Comparison of ENCODE assay signal across 20 cellular contexts in the genomic region with DNA sequence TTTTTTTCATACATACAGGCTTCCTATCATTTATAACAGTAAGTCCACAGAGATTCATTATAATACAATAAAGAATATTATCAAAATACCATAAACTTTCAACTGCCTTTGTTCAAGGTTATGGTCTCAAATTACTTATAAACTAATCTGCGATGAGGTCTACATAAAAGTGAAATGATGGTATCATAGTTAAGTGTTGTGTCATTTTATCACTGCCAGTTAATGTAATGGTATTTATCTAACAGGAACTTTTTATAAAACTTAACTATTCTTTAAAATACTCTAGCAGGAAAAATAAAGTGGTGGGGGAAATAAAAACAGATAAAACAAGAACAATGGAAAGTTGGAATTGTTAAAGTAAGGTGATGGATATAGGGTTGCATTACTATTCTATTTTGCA.
DNase-seq lines count a peak whose midpoint lies in the region; ATAC-seq and TF ChIP-seq lines count a peak whose summit lies in the region.
"Had no signal": no experiment of that assay in that cellular context is flagged by ENCODE, and none has a peak within 500 bp of the region (broad histone marks: within the 10 kb centered on the region; RNA-seq: fewer than 3 reads in every experiment).

No MANE protein-coding gene starts in this region.

- TF ChIP-seq CTCF in Calu3 (IDR thresholded peaks at IDR 0.05; ENCODE audit: unreplicated experiment) (no peak), HEK293 (tag by site-specific recombination; IDR thresholded peaks at IDR 0.05) (no peak), heart left ventricle (IDR thresholded peaks at IDR 0.05) (no peak)

- no peak for TF ChIP-seq POLR2A in heart left ventricle (IDR thresholded peaks at IDR 0.05)

- H3K4me1 ChIP-seq in HEK293 (ENCODE audit: control insufficient read depth, insufficient read depth, low read length) (no peaks in the 10 kb centered on the region), heart left ventricle (no peaks in the 10 kb centered on the region)
- H3K4me1 ChIP-seq: BE2C; BLaER1 treated with 17β-estradiol and CSF1 and Interleukin-3, amounts not matched to agents 10 nM and 100 nM; HAP-1 had no signal

- H3K27me3 Mint-ChIP-seq in Calu3 (ENCODE audit: unreplicated experiment), result no peaks in the 10 kb centered on the region
- H3K27me3 Mint-ChIP-seq in natural killer cell treated with Interleukin-12 subunit alpha and Interleukin-12 subunit beta and Interleukin-15 and Interleukin-18, amount 100 ng/mL, for 72 hours, result peaks cover 6 to 29% of the 10 kb centered on the region in 2 donors
- H3K27me3 Mint-ChIP-seq: CD4-positive, alpha-beta T cell had no signal

- H3K36me3 Mint-ChIP-seq in Calu3 (ENCODE audit: insufficient read depth, unreplicated experiment), result no peaks in the 10 kb centered on the region
- no peaks in the 10 kb centered on the region for H3K36me3 Mint-ChIP-seq in natural killer cell treated with Interleukin-12 subunit alpha and Interleukin-12 subunit beta and Interleukin-15 and Interleukin-18, amount 100 ng/mL, for 72 hours
- H3K36me3 Mint-ChIP-seq: CD14-positive monocyte; CD8-positive, alpha-beta memory T cell had no signal

- BruUV-seq in Calu3 (replicated peaks; lab: Mats Ljungman, UMichigan), result TSS peak; percentile 10

- H3K9me3 Mint-ChIP-seq in Calu3 (ENCODE audit: low read depth, unreplicated experiment), result no peaks in the 10 kb centered on the region
- H3K9me3 Mint-ChIP-seq in natural killer cell treated with Interleukin-12 subunit alpha and Interleukin-12 subunit beta and Interleukin-15 and Interleukin-18, amount 100 ng/mL, for 72 hours, result no peaks in the 10 kb centered on the region
- H3K9me3 Mint-ChIP-seq: CD14-positive monocyte; CD4-positive, alpha-beta T cell; CD8-positive, alpha-beta memory T cell had no signal

- H3K9me3 ChIP-seq in HEK293 (ENCODE audit: control insufficient read depth, insufficient read depth, low read depth, low read length), result no peaks in the 10 kb centered on the region
- H3K9me3 ChIP-seq in heart left ventricle, result no peaks in the 10 kb centered on the region
- H3K9me3 ChIP-seq: A549, BE2C had no signal

- WGBS in heart left ventricle, 4 donors, result 90 to 95% (median 93%) methylated on average over 1 of the region's 1 CpG

- no peaks in the 10 kb centered on the region for H3K4me1 Mint-ChIP-seq in Calu3 (ENCODE audit: low read depth, unreplicated experiment)
- no peaks in the 10 kb centered on the region for H3K4me1 Mint-ChIP-seq in natural killer cell treated with Interleukin-12 subunit alpha and Interleukin-12 subunit beta and Interleukin-15 and Interleukin-18, amount 100 ng/mL, for 72 hours (ENCODE audit: low read depth in 2 of 2)
- H3K4me1 Mint-ChIP-seq: CD14-positive monocyte had no signal

- ATAC-seq in left ventricle myocardium superior (no peak), heart left ventricle (no peak)
- no peak for ATAC-seq in natural killer cell treated with Interleukin-12 subunit alpha and Interleukin-12 subunit beta and Interleukin-15 and Interleukin-18, amount 100 ng/mL, for 72 hours
- ATAC-seq: A549 had no signal

- H3K27ac ChIP-seq in HEK293 (ENCODE audit: extremely low read depth, low read depth, low read length) (no peak overlapping the region), heart left ventricle (no peak overlapping the region)
- H3K27ac ChIP-seq: A549; BLaER1 treated with 17β-estradiol and CSF1 and Interleukin-3, amounts not matched to agents 10 nM and 100 nM had no signal

- no peak for DNase-seq in Calu3
- peak; percentile 5 to 27 for DNase-seq in dermis microvascular lymphatic vessel endothelial cell (ENCODE audit: low read depth in 2 of 2)
- DNase-seq in left ventricle myocardium superior, result no peak
- no peak for DNase-seq in natural killer cell treated with Interleukin-12 subunit alpha and Interleukin-12 subunit beta and Interleukin-15 and Interleukin-18, amount 100 ng/mL, for 72 hours (ENCODE audit: low spot score)
- no peak for DNase-seq in heart left ventricle
- DNase-seq: 8988T; ACHN; AML-193; BE2C; CD4-positive, alpha-beta T cell; CD8-positive, alpha-beta memory T cell; DMS53; DMS79 treated with DMSO at 0.1 percent for 48 hours; GF-D8; GOT3 had no signal

- H3K4me3 ChIP-seq in HEK293 (ENCODE audit: low read depth, low read length), result no peak overlapping the region
- H3K4me3 ChIP-seq in heart left ventricle, result no peak overlapping the region
- H3K4me3 ChIP-seq: A549; BLaER1 treated with 17β-estradiol and CSF1 and Interleukin-3, amounts not matched to agents 10 nM and 100 nM; HAP-1 had no signal

- POLR2A ChIA-PET in HEK293 (lab: Yijun Ruan, JAX), result no interaction called here

- no peaks in the 10 kb centered on the region for H3K27me3 ChIP-seq in heart left ventricle
- H3K27me3 ChIP-seq: BE2C; BLaER1 treated with 17β-estradiol and CSF1 and Interleukin-3, amounts not matched to agents 10 nM and 100 nM had no signal

- intact Hi-C loops in Calu3 (cut with micrococcal nuclease; ENCODE audit: unreplicated experiment), result no loop called here
- intact Hi-C loops in left ventricle myocardium superior (cut with micrococcal nuclease), result no loop called here
- intact Hi-C loops in heart left ventricle (cut with DNase I), result no loop called here

- H3K4me3 Mint-ChIP-seq in Calu3 (ENCODE audit: low read depth, unreplicated experiment), result no peak overlapping the region
- no peak overlapping the region for H3K4me3 Mint-ChIP-seq in natural killer cell treated with Interleukin-12 subunit alpha and Interleukin-12 subunit beta and Interleukin-15 and Interleukin-18, amount 100 ng/mL, for 72 hours
- H3K4me3 Mint-ChIP-seq: CD14-positive monocyte; CD4-positive, alpha-beta T cell; CD8-positive, alpha-beta memory T cell had no signal

- H3K36me3 ChIP-seq in HEK293 (ENCODE audit: control insufficient read depth in 2 of 2, insufficient read depth in 1 of 2, low read length in 2 of 2) (no peaks in the 10 kb centered on the region), heart left ventricle (no peaks in the 10 kb centered on the region)
- H3K36me3 ChIP-seq: BE2C; BLaER1 treated with 17β-estradiol and CSF1 and Interleukin-3, amounts not matched to agents 10 nM and 100 nM; HAP-1 had no signal

- H3K27ac Mint-ChIP-seq in Calu3 (ENCODE audit: unreplicated experiment), result no peak overlapping the region
- H3K27ac Mint-ChIP-seq in natural killer cell treated with Interleukin-12 subunit alpha and Interleukin-12 subunit beta and Interleukin-15 and Interleukin-18, amount 100 ng/mL, for 72 hours, result no peak overlapping the region
- H3K27ac Mint-ChIP-seq: CD14-positive monocyte; CD8-positive, alpha-beta memory T cell had no signal

- CTCF ChIA-PET in Calu3 (lab: Charles Lee) (no interaction called here), HEK293 (lab: Yijun Ruan, JAX) (interaction anchor here (0.6 kb wide), 1 partner anchor 75 kb away, joined by 3 read pairs; no protein-coding TSS in a partner anchor)

TF ChIP-seq in HEK293, 187 proteins besides CTCF, POLR2A, EP300 and RAD21:
- TF ChIP-seq PRDM6 (tag by site-specific recombination; IDR thresholded peaks at IDR 0.05) (peak; percentile 61), ZBTB8A (tag by site-specific recombination; IDR thresholded peaks at IDR 0.05) (no peak), ZNF830 (tag by site-specific recombination; IDR thresholded peaks at IDR 0.05; ENCODE audit: low read depth) (no peak)

Comparison
In these comparisons a context has a peak if more than half of its experiments do, and no peak if none do; other contexts are left out.
1. DNase-seq: peak in dermis microvascular lymphatic vessel endothelial cell (2 of 2); none in Calu3 (single experiment), left ventricle myocardium superior (single experiment), natural killer cell treated with Interleukin-12 subunit alpha and Interleukin-12 subunit beta and Interleukin-15 and Interleukin-18, amount 100 ng/mL, for 72 hours (single experiment) and heart left ventricle (0 of 5).